ENCODE assay signal across 10 cellular contexts in the genomic region with DNA sequence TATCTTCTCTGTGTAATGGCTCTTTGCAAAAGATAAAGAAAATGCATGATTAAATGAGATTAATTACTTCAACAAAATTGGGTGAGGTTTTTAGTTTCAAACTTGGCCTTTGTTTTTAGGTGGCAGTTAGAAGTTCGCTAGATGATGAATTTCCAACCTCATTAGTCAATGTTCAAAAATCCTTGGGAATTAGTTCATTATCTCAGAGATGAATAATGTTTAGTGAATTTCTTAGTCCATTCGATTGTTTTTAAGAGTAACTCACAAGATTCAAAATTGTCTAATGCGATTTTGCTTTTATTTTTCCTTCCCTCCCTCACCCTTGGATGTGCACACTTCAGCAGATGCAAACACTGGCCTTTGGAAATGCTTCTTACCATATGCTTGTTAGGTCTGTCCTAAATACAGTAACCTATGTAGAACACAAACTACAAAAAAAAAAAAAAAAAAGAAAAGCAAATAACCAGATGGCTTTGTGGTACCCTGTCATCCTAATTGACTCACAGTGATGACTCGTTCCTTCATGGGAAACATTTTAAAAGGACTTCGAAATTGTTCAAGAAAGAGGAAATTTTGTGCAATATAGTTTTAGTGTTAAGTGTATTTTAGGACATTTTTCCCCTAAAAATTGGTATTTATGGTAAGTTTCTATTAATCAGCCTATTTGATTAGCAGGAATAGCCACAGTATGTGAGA.
DNase-seq lines count a peak whose midpoint lies in the region; ATAC-seq and TF ChIP-seq lines count a peak whose summit lies in the region.
"Had no signal": no experiment of that assay in that cellular context is flagged by ENCODE, and none has a peak within 500 bp of the region (broad histone marks: within the 10 kb centered on the region; RNA-seq: fewer than 3 reads in every experiment).

No MANE protein-coding gene starts in this region.

- DNase-seq in DMS 273 treated with DMSO at 0.1 percent for 48 hours (lab: John Stamatoyannopoulos, UW), result peak; percentile 73
- DNase-seq in HPDE6-E6E7 (ENCODE audit: extremely low spot score), result peak; percentile 36
- DNase-seq in amniotic epithelial cell (ENCODE audit: low read depth), result peak; percentile 88
- DNase-seq in mesenchymal stem cell, result peak; percentile 78
- DNase-seq in SIG-M5 (lab: John Stamatoyannopoulos, UW), result no peak
- DNase-seq in brain microvascular endothelial cell, result no peak
- DNase-seq: dorsolateral prefrontal cortex, NCI-H1417 treated with DMSO at 0.1 percent for 48 hours, ovary had no signal

- H3K4me2 ChIP-seq in mesenchymal stem cell (ENCODE audit: low read length, poor library complexity, severe bottlenecking), result no peak overlapping the region

- H3K9ac ChIP-seq in mesenchymal stem cell (ENCODE audit: low read length), result peak overlapping the region; percentile 52

- H2BK5ac ChIP-seq in mesenchymal stem cell (ENCODE audit: low read depth, low read length, poor library complexity, severe bottlenecking), result no peak overlapping the region

- H3K4me1 ChIP-seq in mesenchymal stem cell (ENCODE audit: control insufficient read depth, insufficient read depth, low read depth, low read length), result no peaks in the 10 kb centered on the region

- H2BK120ac ChIP-seq in mesenchymal stem cell (ENCODE audit: low read depth, low read length), result no peak overlapping the region

- no peak for TF ChIP-seq CTCF in brain microvascular endothelial cell (IDR thresholded peaks at IDR 0.05; ENCODE audit: low read depth, low read length, missing control alignments)

- in situ Hi-C loops in brain microvascular endothelial cell (cut with HindIII; ENCODE audit: low pct_ligation_motif_present, low sequenced_read_pairs), result no loop called here

- no peak overlapping the region for H2AK5ac ChIP-seq in mesenchymal stem cell (ENCODE audit: low read length, severe bottlenecking)

- H3K36me3 ChIP-seq in mesenchymal stem cell (ENCODE audit: control insufficient read depth in 1 of 2, insufficient read depth in 2 of 2, low read depth in 1 of 2, low read length in 2 of 2) (peaks cover 0 to 100% of the 10 kb centered on the region in 2 experiments), brain microvascular endothelial cell (replicated peaks) (peaks cover 35% of the 10 kb centered on the region)
- H3K36me3 ChIP-seq: ovary had no signal

- no peak overlapping the region for H2BK12ac ChIP-seq in mesenchymal stem cell (ENCODE audit: low read length in 2 of 2)

- H2BK15ac ChIP-seq in mesenchymal stem cell (ENCODE audit: low read depth, poor library complexity, severe bottlenecking), result no peak overlapping the region

- H3K27ac ChIP-seq in mesenchymal stem cell (ENCODE audit: low read length, poor library complexity, severe bottlenecking) (no peak overlapping the region), brain microvascular endothelial cell (no peak overlapping the region)
- H3K27ac ChIP-seq: ovary had no signal

- no peak for ATAC-seq in HG02981 (IDR thresholded peaks at IDR 0.05; ENCODE audit: unreplicated experiment)

- no peak overlapping the region for H4K8ac ChIP-seq in mesenchymal stem cell (ENCODE audit: low read length)

- no peak overlapping the region for H2AFZ ChIP-seq in mesenchymal stem cell (ENCODE audit: low read depth, low read length)

- no peaks in the 10 kb centered on the region for H3K79me1 ChIP-seq in mesenchymal stem cell (replicated peaks; ENCODE audit: low read length, poor library complexity, severe bottlenecking)

- H3K9me3 ChIP-seq in mesenchymal stem cell (ENCODE audit: control insufficient read depth, low read length), result no peaks in the 10 kb centered on the region
- H3K9me3 ChIP-seq: ovary had no signal

- no peaks in the 10 kb centered on the region for H3K27me3 ChIP-seq in mesenchymal stem cell (ENCODE audit: control insufficient read depth in 1 of 2, insufficient read depth in 1 of 2, low read length in 2 of 2)
- no peaks in the 10 kb centered on the region for H3K27me3 ChIP-seq in brain microvascular endothelial cell (replicated peaks)
- H3K27me3 ChIP-seq: dorsolateral prefrontal cortex, ovary had no signal

- 60% methylated on average over 4 of the region's 5 CpGs for WGBS in mesenchymal stem cell

- H3K14ac ChIP-seq in mesenchymal stem cell (ENCODE audit: low read length in 2 of 2), result no peak overlapping the region

- H3K23ac ChIP-seq in mesenchymal stem cell (ENCODE audit: low read length in 2 of 2), result no peak overlapping the region

- H4K91ac ChIP-seq in mesenchymal stem cell (ENCODE audit: low read length), result no peak overlapping the region

- H3K4ac ChIP-seq in mesenchymal stem cell (ENCODE audit: low read depth in 1 of 2, low read length in 2 of 2), result no peak overlapping the region

- no peak overlapping the region for H3K18ac ChIP-seq in mesenchymal stem cell (ENCODE audit: low read depth in 1 of 2, low read length in 2 of 2)

- H3K4me3 ChIP-seq in mesenchymal stem cell (ENCODE audit: insufficient read depth in 1 of 2, low read depth in 1 of 2, low read length in 2 of 2) (no peak overlapping the region), brain microvascular endothelial cell (ENCODE audit: low read depth, low read length) (no peak overlapping the region)
- H3K4me3 ChIP-seq: dorsolateral prefrontal cortex, ovary had no signal

Comparison
In these comparisons a context has a peak if more than half of its experiments do, and no peak if none do; other contexts are left out.
1. DNase-seq: peak in DMS 273 treated with DMSO at 0.1 percent for 48 hours (single experiment), HPDE6-E6E7 (single experiment), amniotic epithelial cell (single experiment) and mesenchymal stem cell (single experiment); none in SIG-M5 (single experiment) and brain microvascular endothelial cell (single experiment).